ENCODE assay signal across 1 cellular context in genomic region chr10:132880148-132880981, GRCh38.
TF ChIP-seq lines count a peak whose summit lies in the region.

No MANE protein-coding gene starts in this region.

TF ChIP-seq in WTC11, 78 proteins besides CTCF, POLR2A, EP300 and RAD21 (continued from another document):
- TF ChIP-seq FOXP1 (CRISPR knock-in tag; IDR thresholded peaks at IDR 0.05; ENCODE audit: borderline replicate concordance) (no peak), RORB (CRISPR knock-in tag; IDR thresholded peaks at IDR 0.05) (no peak), ZNF317 (CRISPR knock-in tag; IDR thresholded peaks at IDR 0.05; ENCODE audit: borderline replicate concordance, low read depth) (no peak), MLX (CRISPR knock-in tag; IDR thresholded peaks at IDR 0.05) (no peak), ERG (CRISPR knock-in tag; IDR thresholded peaks at IDR 0.05) (no peak), NR2C2 (CRISPR knock-in tag; IDR thresholded peaks at IDR 0.05) (no peak)
- TF ChIP-seq, protein P1, sequence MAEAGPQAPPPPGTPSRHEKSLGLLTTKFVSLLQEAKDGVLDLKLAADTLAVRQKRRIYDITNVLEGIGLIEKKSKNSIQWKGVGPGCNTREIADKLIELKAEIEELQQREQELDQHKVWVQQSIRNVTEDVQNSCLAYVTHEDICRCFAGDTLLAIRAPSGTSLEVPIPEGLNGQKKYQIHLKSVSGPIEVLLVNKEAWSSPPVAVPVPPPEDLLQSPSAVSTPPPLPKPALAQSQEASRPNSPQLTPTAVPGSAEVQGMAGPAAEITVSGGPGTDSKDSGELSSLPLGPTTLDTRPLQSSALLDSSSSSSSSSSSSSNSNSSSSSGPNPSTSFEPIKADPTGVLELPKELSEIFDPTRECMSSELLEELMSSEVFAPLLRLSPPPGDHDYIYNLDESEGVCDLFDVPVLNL (CRISPR knock-in tag; IDR thresholded peaks at IDR 0.05; ENCODE audit: borderline replicate concordance, low read depth), result no peak
